In the genomic region with DNA sequence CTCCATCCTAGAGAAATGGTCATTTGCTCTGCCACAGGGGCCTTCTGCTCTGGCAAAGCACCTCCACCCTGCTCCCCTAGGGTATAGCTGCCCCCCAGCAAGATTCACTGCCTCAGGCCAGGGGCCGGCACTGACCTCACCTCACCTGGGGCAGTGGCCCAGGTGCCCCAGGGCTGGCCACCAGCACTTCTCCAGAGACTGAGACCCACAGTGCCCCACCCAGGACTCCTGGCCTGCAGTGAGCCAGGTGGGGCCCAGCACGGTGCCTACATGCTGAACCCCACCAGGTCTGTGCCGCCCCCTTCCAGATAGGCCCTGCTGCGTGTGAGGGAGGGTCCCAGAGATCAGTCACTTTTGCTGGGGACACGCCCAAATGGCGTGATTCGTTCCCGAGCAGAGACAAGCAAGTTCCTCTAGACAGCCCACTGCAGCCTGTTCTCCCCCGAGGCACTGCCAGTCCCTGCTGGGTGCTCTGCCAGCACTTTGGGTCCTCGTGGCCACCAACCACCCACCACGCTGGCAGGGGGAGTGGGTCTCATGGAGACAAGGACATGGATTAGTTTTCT, we compare ENCODE assay signal across 9 cellular contexts. TPM values are rescaled to one million over a fixed set of nuclear protein-coding genes. Genes with fewer than 3 reads are reported as not detected.
A peak's percentile ranks its signal among the peaks of the same experiment; 100 is the strongest.
DNase-seq lines count a peak whose midpoint lies in the region; ATAC-seq and TF ChIP-seq lines count a peak whose summit lies in the region.
"Had no signal": no experiment of that assay in that cellular context is flagged by ENCODE, and none has a peak within 500 bp of the region (broad histone marks: within the 10 kb centered on the region; RNA-seq: fewer than 3 reads in every experiment).

No MANE protein-coding gene starts in this region.

- H3K4me3 ChIP-seq in coronary artery (peak overlapping the region; percentile 19), uterus (no peak overlapping the region)
- H3K4me3 ChIP-seq: PC-9 had no signal

- no peaks in the 10 kb centered on the region for H3K36me3 ChIP-seq in uterus

- H3K27ac ChIP-seq in coronary artery (peak overlapping the region; percentile 32 to 81), uterus (peak overlapping the region; percentile 9 to 49)
- H3K27ac ChIP-seq: PC-9 had no signal

- H3K4me1 Mint-ChIP-seq in naive B cell: peaks cover 22 to 33% (median 30%) of the 10 kb centered on the region in 3 donors

- intact Hi-C loops in Right ventricle myocardium inferior (cut with DNase I): no loop called here
- intact Hi-C loops in cardiac septum (cut with DNase I): no loop called here
- intact Hi-C loops in uterus (cut with DNase I; ENCODE audit: low total_unique reads): no loop called here

- no peaks in the 10 kb centered on the region for H3K9me3 ChIP-seq in uterus

- peak overlapping the region in 5 of 8 donors; percentile 56 to 78 (median 66) for H3K4me3 Mint-ChIP-seq in naive B cell

- no peaks in the 10 kb centered on the region for H3K27me3 Mint-ChIP-seq in naive B cell

- H3K27ac Mint-ChIP-seq in naive B cell: peak overlapping the region in 2 of 6 donors; percentile 67 to 69

- no peaks in the 10 kb centered on the region for H3K27me3 ChIP-seq in uterus

- TF ChIP-seq POLR2A in uterus (IDR thresholded peaks at IDR 0.05): no peak

- H3K4me1 ChIP-seq in uterus: no peaks in the 10 kb centered on the region

- no peak for TF ChIP-seq CTCF in coronary artery (IDR thresholded peaks at IDR 0.05)
- no peak for TF ChIP-seq CTCF in uterus (IDR thresholded peaks at IDR 0.05)

- no peaks in the 10 kb centered on the region for H3K9me3 Mint-ChIP-seq in naive B cell

- peak; percentile 6 for ATAC-seq in Right ventricle myocardium inferior
- peak in 1 of 2 donors; percentile 11 for ATAC-seq in naive B cell (ENCODE audit: low read depth in 2 of 2)
- no peak for ATAC-seq in HG02870 (IDR thresholded peaks at IDR 0.05; ENCODE audit: unreplicated experiment)

- DNase-seq in Right ventricle myocardium inferior (ENCODE audit: missing footprints): peak; percentile 55
- DNase-seq in cardiac septum (ENCODE audit: low spot score): no peak
- peak; percentile 74 for DNase-seq in coronary artery (ENCODE audit: low spot score)
- no peak for DNase-seq in naive B cell
- DNase-seq in uterus: no peak
- no peak for DNase-seq in kidney tubule cell (ENCODE audit: low spot score)
- no peak for DNase-seq in NCI-H774 (lab: John Stamatoyannopoulos, UW)

- no peaks in the 10 kb centered on the region for H3K36me3 Mint-ChIP-seq in naive B cell

RNA-seq across cellular contexts. Expression of a gene that starts 10.7 kb away (rescaled TPM):
- total RNA-seq in Right ventricle myocardium inferior (1.9 TPM), cardiac septum (2.0 TPM), uterus (10 to 100 TPM in 1 of 4 donors, 1 to 10 TPM in 2, under 1 TPM in 1; 0.59 to 12.2 (median 3.1) TPM)
- 10 to 100 TPM in 4 of 6 donors, 1 to 10 TPM in 2; 6.2 to 14.8 (median 12.0) TPM for polyA plus RNA-seq in naive B cell (ENCODE audit: low read depth in 6 of 6)

RNA-seq across cellular contexts. Expression of a gene that starts 10.7 kb away (rescaled TPM):
- total RNA-seq in Right ventricle myocardium inferior (8.5 TPM), cardiac septum (6.3 TPM), uterus (10 to 100 TPM in 3 of 4 donors, 1 to 10 TPM in 1; 6.8 to 24.3 (median 17.7) TPM)
- polyA plus RNA-seq in naive B cell (ENCODE audit: low read depth in 6 of 6): 1 to 10 TPM in 5 of 6 donors, not detected in 1; 5.5 to 8.9 (median 6.1) TPM

Comparison
In these comparisons a context has a peak if more than half of its experiments do, and no peak if none do; other contexts are left out.
1. DNase-seq: peak in Right ventricle myocardium inferior (single experiment) and coronary artery (single experiment); none in cardiac septum (single experiment), naive B cell (single experiment), uterus (0 of 2), kidney tubule cell (single experiment) and NCI-H774 (single experiment).